Comparison of ENCODE assay signal across 17 cellular contexts in the genomic region with DNA sequence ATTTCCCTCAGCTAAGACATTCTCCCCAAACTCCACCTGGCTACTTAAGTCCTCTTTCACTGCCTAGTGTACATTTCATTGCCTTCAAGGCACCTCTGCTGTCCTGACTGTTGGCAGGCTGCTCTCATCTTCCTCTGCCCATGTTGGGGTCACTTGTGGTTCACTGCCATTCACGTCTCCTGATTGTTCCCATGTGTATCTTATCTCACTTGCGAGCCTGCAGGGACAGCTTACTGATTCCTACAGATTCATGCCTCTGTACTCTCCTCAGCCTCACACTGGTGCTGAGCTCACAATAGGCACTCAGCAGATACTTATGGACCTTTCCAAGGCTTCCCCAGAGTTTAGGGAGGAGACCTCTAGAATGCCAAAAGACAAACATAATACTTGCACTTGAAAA. TPM values are rescaled to one million over a fixed set of nuclear protein-coding genes. Genes with fewer than 3 reads are reported as not detected.
DNase-seq lines count a peak whose midpoint lies in the region; ATAC-seq and TF ChIP-seq lines count a peak whose summit lies in the region.
"Had no signal": no experiment of that assay in that cellular context is flagged by ENCODE, and none has a peak within 500 bp of the region (broad histone marks: within the 10 kb centered on the region; RNA-seq: fewer than 3 reads in every experiment).

No MANE protein-coding gene starts in this region.

- 24 to 49% methylated on average over 2 of the region's 2 CpGs for WGBS in heart right ventricle, 2 donors
- WGBS in endodermal cell (ENCODE audit: insufficient coverage in 1 of 2, insufficient read length in 1 of 2), 2 experiments = 66 to 79% methylated on average over 2 of the region's 2 CpGs

- no peaks in the 10 kb centered on the region for H3K36me3 ChIP-seq in cardiac muscle cell
- no peaks in the 10 kb centered on the region for H3K36me3 ChIP-seq in heart right ventricle
- no peaks in the 10 kb centered on the region for H3K36me3 ChIP-seq in Karpas-422 (ENCODE audit: insufficient read depth, low read length)
- no peaks in the 10 kb centered on the region for H3K36me3 ChIP-seq in endodermal cell (ENCODE audit: control insufficient read depth, insufficient read depth, low read length)

- no peaks in the 10 kb centered on the region for H3K36me3 Mint-ChIP-seq in endodermal cell (ENCODE audit: low read depth)
- H3K36me3 Mint-ChIP-seq in naive thymus-derived CD8-positive, alpha-beta T cell = no peaks in the 10 kb centered on the region

- no peaks in the 10 kb centered on the region for H3K9me2 ChIP-seq in Karpas-422 (replicated peaks; ENCODE audit: insufficient read depth, low read length)

- TF ChIP-seq CTCF in cardiac muscle cell (IDR thresholded peaks at IDR 0.05; ENCODE audit: low read depth, low read length) (no peak), heart right ventricle (IDR thresholded peaks at IDR 0.05) (no peak), endodermal cell (conservative IDR thresholded peaks at IDR 0.05) (no peak)

- DNase-seq in cardiac muscle cell (ENCODE audit: low read depth in 1 of 2, low spot score in 1 of 2) (peak in 1 of 2 donors; percentile 25), heart right ventricle (no peak), Karpas-422 (no peak), endodermal cell (peak; percentile 47), erythroblast (lab: John Stamatoyannopoulos, UW) (no peak)
- DNase-seq in naive thymus-derived CD8-positive, alpha-beta T cell = no peak
- DNase-seq: ACHN; AML-193; Caco-2; CD4-positive, alpha-beta T cell; DMS153; DMS79; GF-D8; GOT3; H7 had no signal

- H3K79me2 ChIP-seq in Karpas-422 (ENCODE audit: low read length) = no peaks in the 10 kb centered on the region

- no peak overlapping the region for H3K9ac ChIP-seq in Karpas-422 (ENCODE audit: low read length)
- no peak overlapping the region for H3K9ac ChIP-seq in endodermal cell (ENCODE audit: extremely low read depth, low read length, poor library complexity, severe bottlenecking)

- H3K4me1 ChIP-seq in cardiac muscle cell (ENCODE audit: low read depth) (peaks cover 6% of the 10 kb centered on the region), heart right ventricle (peaks cover 0 to under 1% (median 0%) of the 10 kb centered on the region in 9 donors), Karpas-422 (ENCODE audit: low read length) (peaks cover 52% of the 10 kb centered on the region), endodermal cell (ENCODE audit: control insufficient read depth, insufficient read depth, low read length) (peaks cover 7% of the 10 kb centered on the region)
- H3K4me1 ChIP-seq: Caco-2 had no signal

- H3K27me3 Mint-ChIP-seq in endodermal cell (ENCODE audit: insufficient read depth) = peaks cover 13% of the 10 kb centered on the region
- H3K27me3 Mint-ChIP-seq in naive thymus-derived CD8-positive, alpha-beta T cell = peaks cover 13 to 30% (median 17%) of the 10 kb centered on the region in 5 donors

- H3K4me3 ChIP-seq in cardiac muscle cell (no peak overlapping the region), heart right ventricle (no peak overlapping the region), Karpas-422 (ENCODE audit: low read length) (no peak overlapping the region), endodermal cell (ENCODE audit: low read length) (no peak overlapping the region)

- ATAC-seq in heart right ventricle = no peak
- no peak for ATAC-seq in GM19023 (IDR thresholded peaks at IDR 0.05; ENCODE audit: unreplicated experiment)
- ATAC-seq in naive thymus-derived CD8-positive, alpha-beta T cell = no peak

- no peak for TF ChIP-seq POLR2A in erythroblast (IDR thresholded peaks at IDR 0.05; ENCODE audit: low read length)

- H3K4me1 Mint-ChIP-seq in endodermal cell = peaks cover 9% of the 10 kb centered on the region
- peaks cover 0 to 17% (median under 1%) of the 10 kb centered on the region in 4 donors for H3K4me1 Mint-ChIP-seq in naive thymus-derived CD8-positive, alpha-beta T cell

- no peak overlapping the region for H3K27ac Mint-ChIP-seq in endodermal cell
- no peak overlapping the region for H3K27ac Mint-ChIP-seq in naive thymus-derived CD8-positive, alpha-beta T cell
- H3K27ac Mint-ChIP-seq: CD4-positive, alpha-beta T cell had no signal

- POLR2A ChIA-PET in naive thymus-derived CD8-positive, alpha-beta T cell (lab: Charles Lee) = no interaction called here

- peak overlapping the region; percentile 58 for H3K4me2 ChIP-seq in Karpas-422 (ENCODE audit: low read depth, low read length, poor library complexity, severe bottlenecking)

- H3K27ac ChIP-seq in cardiac muscle cell (peak overlapping the region; percentile 46), heart right ventricle (no peak overlapping the region), Karpas-422 (ENCODE audit: low read length) (no peak overlapping the region), endodermal cell (ENCODE audit: low read depth, low read length) (no peak overlapping the region)
- H3K27ac ChIP-seq: C4-2B had no signal

- intact Hi-C loops in heart right ventricle (cut with DNase I) = no loop called here

- no peak overlapping the region for H3K4me3 Mint-ChIP-seq in endodermal cell
- H3K4me3 Mint-ChIP-seq in naive thymus-derived CD8-positive, alpha-beta T cell = no peak overlapping the region
- H3K4me3 Mint-ChIP-seq: CD4-positive, alpha-beta T cell had no signal

- H3K9me3 ChIP-seq in cardiac muscle cell (ENCODE audit: low read depth) (no peaks in the 10 kb centered on the region), heart right ventricle (no peaks in the 10 kb centered on the region), Karpas-422 (ENCODE audit: low read length) (no peaks in the 10 kb centered on the region), endodermal cell (ENCODE audit: control insufficient read depth, low read length) (no peaks in the 10 kb centered on the region)
- H3K9me3 ChIP-seq: Caco-2 had no signal

- H2AFZ ChIP-seq in Karpas-422 (ENCODE audit: low read length) = no peak overlapping the region

- H3K27me3 ChIP-seq in cardiac muscle cell = peaks cover 8% of the 10 kb centered on the region
- peaks cover 0 to 20% (median 17%) of the 10 kb centered on the region in 7 donors for H3K27me3 ChIP-seq in heart right ventricle
- H3K27me3 ChIP-seq in Karpas-422 (ENCODE audit: low read length) = no peaks in the 10 kb centered on the region
- H3K27me3 ChIP-seq in endodermal cell (ENCODE audit: control insufficient read depth, insufficient read depth, low read length, poor library complexity, severe bottlenecking) = peaks cover 9% of the 10 kb centered on the region

- H3K9me3 Mint-ChIP-seq in endodermal cell = no peaks in the 10 kb centered on the region
- no peaks in the 10 kb centered on the region for H3K9me3 Mint-ChIP-seq in naive thymus-derived CD8-positive, alpha-beta T cell
- H3K9me3 Mint-ChIP-seq: CD4-positive, alpha-beta T cell had no signal

- no peaks in the 10 kb centered on the region for H4K20me1 ChIP-seq in Karpas-422 (ENCODE audit: insufficient read depth, low read depth, low read length)

RNA-seq across cellular contexts. Expression of a gene that starts 28.8 kb away (rescaled TPM):
- total RNA-seq in cardiac muscle cell (140 and 144 TPM in 2 replicates), heart right ventricle (100 to 1,000 TPM; 122 to 201 (median 152) TPM), endodermal cell (100 to 1,000 TPM; 346 to 385 TPM)
- polyA plus RNA-seq in cardiac muscle cell (278 and 318 TPM in 2 replicates), heart right ventricle (100 to 1,000 TPM in 1 of 2 donors, 10 to 100 TPM in 1; 87.3 to 141 TPM)
- 99.5 and 184 TPM in 2 replicates for total RNA-seq in Karpas-422 (2014; rRNA removed; shearing (Covaris generic); ENCODE audit: low replicate concordance)
- polyA plus RNA-seq in endodermal cell (2013, experiment 1 of 2) = 302 TPM
- polyA plus RNA-seq in endodermal cell (2013, experiment 2 of 2) = 289 TPM
- 100 to 1,000 TPM; 129 to 131 TPM for total RNA-seq in naive thymus-derived CD8-positive, alpha-beta T cell
- polyA plus RNA-seq in naive thymus-derived CD8-positive, alpha-beta T cell = 10 to 100 TPM; 81.3 to 88.1 (median 84.3) TPM
